ENCODE assay signal across 10 cellular contexts in genomic region chr19:4183967-4184717, GRCh38. TPM values are rescaled to one million over a fixed set of nuclear protein-coding genes. Genes with fewer than 3 reads are reported as not detected.
DNase-seq lines count a peak whose midpoint lies in the region; TF ChIP-seq lines count a peak whose summit lies in the region.
"Had no signal": no experiment of that assay in that cellular context is flagged by ENCODE, and none has a peak within 500 bp of the region (broad histone marks: within the 10 kb centered on the region; RNA-seq: fewer than 3 reads in every experiment).

No MANE protein-coding gene starts in this region.

- 0 out of 2 replicates have a peak, but pooled peaks cover 7% of the 10 kb centered on the region for H3K79me2 ChIP-seq in PC-9 (ENCODE audit: low read depth)

- TF ChIP-seq CTCF in RWPE1 (conservative IDR thresholded peaks at IDR 0.05; ENCODE audit: low read depth) (no peak), PC-9 (conservative IDR thresholded peaks at IDR 0.05) (no peak)

- no peak overlapping the region for H2AFZ ChIP-seq in PC-9

- peaks cover 4% of the 10 kb centered on the region; the same call in 1 of the 2 replicates for H3F3A ChIP-seq in PC-9 (ENCODE audit: insufficient read depth, low read depth)

- no peaks in the 10 kb centered on the region for H3K9me3 ChIP-seq in PC-9 (ENCODE audit: insufficient read depth, low read depth)

- no peak overlapping the region for H3K4me3 ChIP-seq in PC-9

- peaks cover 4% of the 10 kb centered on the region; the same call in 1 of the 2 replicates for H3K4me1 ChIP-seq in PC-9 (replicated peaks; ENCODE audit: insufficient read depth)

- H3K27me3 ChIP-seq in PC-9 (ENCODE audit: insufficient read depth, low read depth): no peaks in the 10 kb centered on the region

- CTCF ChIA-PET in RWPE1 (lab: Yijun Ruan, JAX): interaction anchor here (0.7 to 1.0 kb wide), 3 partner anchors 43 to 776 kb away, joined by 3 to 5 read pairs (median 5); no protein-coding TSS in a partner anchor
- CTCF ChIA-PET in PC-9 (lab: Charles Lee): interaction anchor here (0.5 kb wide), 1 partner anchor 43 kb away, joined by 9 read pairs; no protein-coding TSS in a partner anchor

- no peak overlapping the region for H3K4me2 ChIP-seq in PC-9

- DNase-seq in COLO668 (lab: John Stamatoyannopoulos, UW; ENCODE audit: unreplicated experiment) (peak; percentile 93), M059J (ENCODE audit: low read depth) (peak; percentile 17), RWPE1 (ENCODE audit: low spot score) (no peak), myocyte (ENCODE audit: low read depth) (peak; percentile 68), PC-9 (no peak), DMS114 treated with DMSO at 0.1 percent for 48 hours (lab: John Stamatoyannopoulos, UW; ENCODE audit: unreplicated experiment) (no peak), NCI-H526 treated with DMSO at 0.1 percent for 48 hours (lab: John Stamatoyannopoulos, UW) (no peak), C1 segment of cervical spinal cord (lab: John Stamatoyannopoulos, UW) (no peak)

- intact Hi-C loops in PC-9 (cut with micrococcal nuclease; ENCODE audit: unreplicated experiment): loop anchor here (5.0 kb wide), 2 partner anchors 42 to 117 kb away; partner anchors contain the start of gene ZBTB7A

- no peaks in the 10 kb centered on the region for H3K36me3 ChIP-seq in PC-9 (ENCODE audit: low read depth)

- POLR2A ChIA-PET in RWPE1 (lab: Yijun Ruan, JAX; ENCODE audit: low non-redundant PET): no interaction called here
- POLR2A ChIA-PET in PC-9 (lab: Charles Lee; ENCODE audit: unreplicated experiment): no interaction called here

- no TSS peak for BruUV-seq in PC-9 (replicated peaks; lab: Mats Ljungman, UMichigan)

- H4K20me1 ChIP-seq in PC-9 (ENCODE audit: insufficient read depth): no peaks in the 10 kb centered on the region

- H3K27ac ChIP-seq in RWPE1 (peak overlapping the region; percentile 15; the same call in 1 of the 2 replicates), PC-9 (no peak overlapping the region)

- no peaks in the 10 kb centered on the region for H3K9me2 ChIP-seq in PC-9 (ENCODE audit: insufficient read depth)

RNA-seq across cellular contexts. Expression of gene ANKRD24, which starts 1.7 kb away (rescaled TPM):
- 0.12 and 0.20 TPM in 2 replicates for total RNA-seq in M059J (2014; rRNA removed; shearing (Covaris generic))
- 0.53 and 1.4 TPM in 2 replicates for total RNA-seq in myocyte
- polyA plus RNA-seq in myocyte (2012): 1.1 TPM
- total RNA-seq in PC-9 (2021): 0.79 and 1.0 TPM in 2 replicates

RNA-seq across cellular contexts. Expression of gene SIRT6, which starts 1.8 kb away (rescaled TPM):
- total RNA-seq in M059J (2014; rRNA removed; shearing (Covaris generic)): 9.4 and 21.9 TPM in 2 replicates
- total RNA-seq in myocyte (19.3 and 22.4 TPM in 2 replicates), PC-9 (2021) (22.2 and 23.2 TPM in 2 replicates)
- polyA plus RNA-seq in myocyte (2012): 20.6 TPM

RNA-seq across cellular contexts. Expression of gene CREB3L3, which starts 30.7 kb away (rescaled TPM):
- total RNA-seq in M059J (2014; rRNA removed; shearing (Covaris generic)): 0.39 TPM in 1 of 2 replicates, not detected in the other
- total RNA-seq in myocyte: not detected in 2 replicates
- polyA plus RNA-seq in myocyte (2012): not detected
- not detected in 2 replicates for total RNA-seq in PC-9 (2021)
- total RNA-seq: HT1080, SK-MEL-5 had no signal

RNA-seq across cellular contexts. Expression of gene EBI3, which starts 45.2 kb away (rescaled TPM):
- total RNA-seq in M059J (2014; rRNA removed; shearing (Covaris generic)): 2.7 and 3.0 TPM in 2 replicates
- total RNA-seq in myocyte (0.11 and 0.21 TPM in 2 replicates), PC-9 (2021) (not detected in 2 replicates)
- 0.23 TPM for polyA plus RNA-seq in myocyte (2012)
- total RNA-seq: SK-MEL-5 had no signal

Comparison
In these comparisons a context has a peak if more than half of its experiments do, and no peak if none do; other contexts are left out.
1. DNase-seq: peak in COLO668 (single experiment), M059J (single experiment) and myocyte (single experiment); none in RWPE1 (single experiment), PC-9 (0 of 2), DMS114 treated with DMSO at 0.1 percent for 48 hours (single experiment), NCI-H526 treated with DMSO at 0.1 percent for 48 hours (single experiment) and C1 segment of cervical spinal cord (0 of 14).